7 cellular contexts compared by ENCODE assay signal in the genomic region with DNA sequence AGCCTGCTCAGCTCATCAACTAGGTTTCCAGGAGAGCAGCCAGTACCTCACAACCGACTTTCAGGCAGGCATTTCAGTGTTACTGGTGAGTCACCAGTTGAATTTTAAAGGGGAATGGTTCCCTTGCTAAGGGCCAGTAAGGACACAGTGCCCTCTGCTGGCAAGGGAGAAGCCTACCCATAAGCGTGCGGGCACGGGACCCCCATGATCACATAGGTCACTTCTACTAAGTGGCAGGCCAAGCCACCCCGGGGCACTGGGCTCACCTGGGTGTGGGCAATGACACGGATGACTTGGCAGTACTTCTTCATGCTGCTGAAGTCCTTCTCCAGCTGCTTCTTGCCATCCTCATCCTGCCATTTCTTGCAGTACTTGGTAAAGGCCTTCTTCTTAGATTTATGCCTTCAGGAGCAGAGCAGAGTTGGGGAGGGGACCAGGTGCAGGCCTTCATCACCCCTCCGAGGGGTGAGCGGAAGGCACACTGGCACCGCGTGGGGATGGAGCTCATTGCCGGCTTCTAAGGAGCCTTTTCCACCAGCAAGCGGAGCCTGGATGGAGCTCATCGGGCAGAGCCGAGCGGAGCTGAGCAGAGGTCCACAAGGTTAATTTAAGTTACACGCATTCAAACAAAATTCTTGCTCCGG. TPM values are rescaled to one million over a fixed set of nuclear protein-coding genes. Genes with fewer than 3 reads are reported as not detected.
DNase-seq lines count a peak whose midpoint lies in the region; ATAC-seq and TF ChIP-seq lines count a peak whose summit lies in the region.

No MANE protein-coding gene starts in this region.

- H3K36me3 Mint-ChIP-seq in chondrocyte (ENCODE audit: low read depth), result peaks cover 57% of the 10 kb centered on the region

- peaks cover 68% of the 10 kb centered on the region for H3K4me1 Mint-ChIP-seq in chondrocyte (ENCODE audit: low read depth)

- peak overlapping the region; percentile 100 for H3K27ac Mint-ChIP-seq in chondrocyte (ENCODE audit: unreplicated experiment)

- peak overlapping the region; percentile 98 for H3K4me3 Mint-ChIP-seq in chondrocyte (ENCODE audit: unreplicated experiment)

- ATAC-seq in left colon, result peak; percentile 33
- no peak for ATAC-seq in GM21360 (IDR thresholded peaks at IDR 0.05; ENCODE audit: unreplicated experiment)

- intact Hi-C loops in left colon (cut with DNase I, micrococcal nuclease), result loop anchor here in 1 of 2 donors (5.0 kb wide), 1 partner anchor 144 kb away; no protein-coding TSS in a partner anchor

- no peaks in the 10 kb centered on the region for H3K27me3 Mint-ChIP-seq in chondrocyte (ENCODE audit: low read depth)

- in situ Hi-C loops in GM13976 (cut with MboI; ENCODE audit: low sequenced_read_pairs, unreplicated experiment), result loop anchor here (25.0 kb wide), 1 partner anchor 304 kb away; a partner anchor contains a TSS

- no peaks in the 10 kb centered on the region for H3K9me3 Mint-ChIP-seq in chondrocyte (ENCODE audit: low read depth)

- TF ChIP-seq CTCF in GM13976 (IDR thresholded peaks at IDR 0.05; ENCODE audit: borderline replicate concordance, control extremely low read depth, extremely low read depth, insufficient read depth, missing control alignments), result peak; percentile 75
- peak; percentile 94 for TF ChIP-seq CTCF in chondrocyte (IDR thresholded peaks at IDR 0.05)

- peak; percentile 67 for DNase-seq in GM13976 (ENCODE audit: low spot score)
- DNase-seq in NCI-H2196 treated with DMSO at 0.1 percent for 48 hours (lab: John Stamatoyannopoulos, UW; ENCODE audit: unreplicated experiment), result peak; percentile 44
- DNase-seq in activated CD4-positive, alpha-beta T cell treated with anti-CD3 and anti-CD28 coated beads for 1 hour, result peak; percentile 64
- DNase-seq in chondrocyte (ENCODE audit: low spot score), result no peak
- DNase-seq in left colon, result peak; percentile 78 to 79
- DNase-seq in stimulated activated CD4-positive, alpha-beta T cell treated with anti-CD3 and anti-CD28 coated beads, Interleukin-1b, Interleukin-23, amount 100 ng/mL, for 4 hours (ENCODE audit: low read depth in 2 of 2), result peak; percentile 62 to 63

RNA-seq across cellular contexts. Expression of a gene that starts 2.9 kb away (rescaled TPM):
- total RNA-seq in chondrocyte (1,302 to 1,415 TPM (median 1,326 TPM) in 3 replicates), left colon (1,000 to 10,000 TPM; 1,637 to 1,665 TPM)

RNA-seq across cellular contexts. Expression of a gene that starts 33.2 kb away (rescaled TPM):
- 15.0 to 18.4 TPM (median 16.5 TPM) in 3 replicates for total RNA-seq in chondrocyte
- 1 to 10 TPM; 1.3 to 4.4 TPM for total RNA-seq in left colon
